8 cellular contexts compared by ENCODE assay signal in genomic region chr3:9951598-9951961, GRCh38. TPM values are rescaled to one million over a fixed set of nuclear protein-coding genes. Genes with fewer than 3 reads are reported as not detected.
DNase-seq lines count a peak whose midpoint lies in the region; ATAC-seq and TF ChIP-seq lines count a peak whose summit lies in the region.

No MANE protein-coding gene starts in this region.

- no peaks in the 10 kb centered on the region for H3K27me3 ChIP-seq in neural cell (ENCODE audit: insufficient read depth, low read depth, low read length)

- H3K4me3 ChIP-seq in neural cell (ENCODE audit: low read length), result peak overlapping the region; percentile 95

- no peak overlapping the region for H3K27ac ChIP-seq in neural cell (ENCODE audit: low read length)

- TF ChIP-seq RAD21 in neural cell (conservative IDR thresholded peaks at IDR 0.05), result no peak

- in situ Hi-C loops in G401 (cut with HindIII; ENCODE audit: low sequenced_read_pairs), result no loop called here

- ATAC-seq in HG03095 (IDR thresholded peaks at IDR 0.05; ENCODE audit: unreplicated experiment) (peak; percentile 28), HG02973 (IDR thresholded peaks at IDR 0.05; ENCODE audit: unreplicated experiment) (no peak)

- TF ChIP-seq EP300 in neural cell (conservative IDR thresholded peaks at IDR 0.05; ENCODE audit: poor library complexity, severe bottlenecking), result no peak

- H4K20me1 ChIP-seq in neural cell (ENCODE audit: insufficient read depth), result no peaks in the 10 kb centered on the region

- DNase-seq in G401 (ENCODE audit: low spot score) (peak; percentile 56), cerebellum (ENCODE audit: low spot score) (peak; percentile 43), SKM-1 (lab: John Stamatoyannopoulos, UW; ENCODE audit: unreplicated experiment) (no peak), kidney tubule cell (ENCODE audit: low spot score) (no peak)
- no peak for DNase-seq in activated CD4-positive, CD25-positive, alpha-beta regulatory T cell treated with anti-CD3 and anti-CD28 coated beads, Interleukin-2, amount 50 U/mL, for 72 hours

- no peaks in the 10 kb centered on the region for H3F3A ChIP-seq in neural cell (ENCODE audit: insufficient read depth, low read length, poor library complexity, severe bottlenecking)

- no peaks in the 10 kb centered on the region for H3K36me3 ChIP-seq in neural cell (ENCODE audit: insufficient read depth, low read length)

- no peaks in the 10 kb centered on the region for H3K79me2 ChIP-seq in neural cell (replicated peaks; ENCODE audit: insufficient read depth, low read length)

- peak overlapping the region; percentile 77 for H3K9ac ChIP-seq in neural cell (ENCODE audit: low read length)

- peak overlapping the region; percentile 92 for H3K4me2 ChIP-seq in neural cell (ENCODE audit: low read length)

- no peak overlapping the region for H2AFZ ChIP-seq in neural cell (ENCODE audit: low read depth, low read length)

- no peak for TF ChIP-seq CTCF in neural cell (IDR thresholded peaks at IDR 0.05; ENCODE audit: poor library complexity, severe bottlenecking)

- H3K9me2 ChIP-seq in neural cell (ENCODE audit: insufficient read depth, low read length), result no peaks in the 10 kb centered on the region

- no peaks in the 10 kb centered on the region for H3K9me3 ChIP-seq in neural cell (ENCODE audit: low read length)

TF ChIP-seq in neural cell, 6 proteins besides CTCF, POLR2A, EP300 and RAD21:
- TF ChIP-seq SMC3 (conservative IDR thresholded peaks at IDR 0.05; ENCODE audit: poor library complexity) (no peak), EZH2 (IDR thresholded peaks at IDR 0.05; ENCODE audit: borderline replicate concordance, insufficient read depth, low read length, poor library complexity, severe bottlenecking) (no peak), REST (IDR thresholded peaks at IDR 0.05; ENCODE audit: borderline replicate concordance) (no peak), MXI1 (conservative IDR thresholded peaks at IDR 0.05; ENCODE audit: poor library complexity, severe bottlenecking) (no peak), TAF1 (IDR thresholded peaks at IDR 0.05; ENCODE audit: low read depth) (no peak)

RNA-seq across cellular contexts. Expression of gene PRRT3, which starts 0.6 kb away (rescaled TPM):
- total RNA-seq in G401 (2014; rRNA removed; shearing (Covaris generic)), result 8.6 and 11.5 TPM in 2 replicates
- 5.5 TPM for total RNA-seq in cerebellum
- 2.9 and 4.3 TPM in 2 replicates for polyA plus RNA-seq in neural cell
- 10.0 and 11.7 TPM in 2 replicates for polyA minus RNA-seq in neural cell

RNA-seq across cellular contexts. Expression of gene CRELD1, which starts 17.9 kb away (rescaled TPM):
- 13.3 and 30.0 TPM in 2 replicates for total RNA-seq in G401 (2014; rRNA removed; shearing (Covaris generic))
- total RNA-seq in cerebellum, result 23.4 TPM
- polyA plus RNA-seq in neural cell, result 48.9 and 59.8 TPM in 2 replicates
- 28.8 and 31.2 TPM in 2 replicates for polyA minus RNA-seq in neural cell

RNA-seq across cellular contexts. Expression of gene IL17RC, which starts 34.7 kb away (rescaled TPM):
- 12.2 and 22.5 TPM in 2 replicates for total RNA-seq in G401 (2014; rRNA removed; shearing (Covaris generic))
- total RNA-seq in cerebellum, result 12.8 TPM
- 0.54 TPM in 1 of 2 replicates, not detected in the other for polyA plus RNA-seq in neural cell
- polyA minus RNA-seq in neural cell, result not detected in 2 replicates

RNA-seq across cellular contexts. Expression of gene EMC3, which starts 35.1 kb away (rescaled TPM):
- total RNA-seq in G401 (2014; rRNA removed; shearing (Covaris generic)), result 30.3 and 63.2 TPM in 2 replicates
- total RNA-seq in cerebellum, result 22.9 TPM
- polyA plus RNA-seq in neural cell, result 88.9 and 117 TPM in 2 replicates
- 50.2 and 52.1 TPM in 2 replicates for polyA minus RNA-seq in neural cell

RNA-seq across cellular contexts. Expression of gene IL17RE, which starts 48.9 kb away (rescaled TPM):
- 3.6 and 5.3 TPM in 2 replicates for total RNA-seq in G401 (2014; rRNA removed; shearing (Covaris generic))
- 0.18 TPM for total RNA-seq in cerebellum
- 0.52 TPM in 1 of 2 replicates, not detected in the other for polyA plus RNA-seq in neural cell
- 2.3 TPM in 1 of 2 replicates, not detected in the other for polyA minus RNA-seq in neural cell

Comparison
In these comparisons a context has a peak if more than half of its experiments do, and no peak if none do; other contexts are left out.
1. DNase-seq: peak in G401 (single experiment) and cerebellum (single experiment); none in activated CD4-positive, CD25-positive, alpha-beta regulatory T cell treated with anti-CD3 and anti-CD28 coated beads, Interleukin-2, amount 50 U/mL, for 72 hours (single experiment), SKM-1 (single experiment) and kidney tubule cell (single experiment).